In the genomic region with DNA sequence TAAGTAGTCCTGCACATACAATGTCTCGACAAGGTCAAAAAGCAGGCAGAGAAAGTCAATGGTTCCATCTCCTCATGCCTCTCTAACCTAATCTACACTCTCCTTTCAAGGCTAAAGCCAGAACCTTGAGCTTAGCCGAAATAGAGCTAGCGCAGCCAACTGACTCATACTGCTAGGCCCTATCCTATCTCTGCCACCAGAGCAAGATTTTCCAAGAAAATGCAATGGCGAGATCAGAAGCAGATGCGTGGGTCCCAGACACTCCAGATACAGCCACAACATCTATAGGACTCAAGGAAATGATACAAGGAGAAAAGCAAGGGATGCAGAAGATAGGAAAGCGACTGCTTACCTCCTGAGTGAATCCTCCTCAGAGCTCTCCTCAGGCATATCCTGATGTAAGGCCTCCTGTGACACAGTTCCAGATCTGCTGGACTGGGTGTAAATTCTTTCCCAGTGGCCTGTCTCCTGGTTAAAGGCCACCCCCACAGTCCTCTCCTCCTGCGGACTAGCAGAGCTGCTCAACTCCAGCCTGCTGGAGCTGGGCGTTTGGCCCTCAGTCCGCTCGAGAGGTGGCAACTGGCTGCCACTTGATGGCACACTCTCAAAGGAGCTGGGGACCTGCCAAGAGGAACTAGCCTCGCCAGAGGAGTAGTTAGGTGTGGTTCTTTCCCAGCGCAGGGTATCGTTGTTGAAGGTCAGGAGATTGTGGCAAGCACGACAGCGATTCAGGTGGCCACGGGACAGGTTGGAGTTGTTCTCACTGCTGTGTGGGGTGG, we compare ENCODE assay signal across 11 cellular contexts. TPM values are rescaled to one million over a fixed set of nuclear protein-coding genes. Genes with fewer than 3 reads are reported as not detected.
DNase-seq lines count a peak whose midpoint lies in the region; ATAC-seq and TF ChIP-seq lines count a peak whose summit lies in the region.
"Had no signal": no experiment of that assay in that cellular context is flagged by ENCODE, and none has a peak within 500 bp of the region (broad histone marks: within the 10 kb centered on the region; RNA-seq: fewer than 3 reads in every experiment).

No MANE protein-coding gene starts in this region.

- no peak for DNase-seq in CD4-positive, CD25-positive, alpha-beta regulatory T cell
- DNase-seq in NCI-H2196 treated with DMSO at 0.1 percent for 48 hours (lab: John Stamatoyannopoulos, UW; ENCODE audit: unreplicated experiment) = peak; percentile 70
- peak; percentile 91 for DNase-seq in colonic mucosa
- DNase-seq in mucosa of descending colon = peak; percentile 83 to 93 (median 85)
- no peak for DNase-seq in activated gamma-delta T cell (lab: John Stamatoyannopoulos, UW)
- DNase-seq in NCI-H1105 treated with DMSO at 0.1 percent for 48 hours (lab: John Stamatoyannopoulos, UW) = no peak
- DNase-seq: activated CD8-positive, alpha-beta memory T cell treated with anti-CD3 and anti-CD28 coated beads, Interleukin-2, amount 10 ng/mL, durations not matched to agents 7 days and 5 days; effector CD4-positive, alpha-beta T cell; NCI-H1436 had no signal

- ATAC-seq in CD4-positive, CD25-positive, alpha-beta regulatory T cell (ENCODE audit: low read depth in 2 of 2) = no peak
- ATAC-seq in mucosa of descending colon = peak; percentile 99
- ATAC-seq in GM21576 (IDR thresholded peaks at IDR 0.05; ENCODE audit: unreplicated experiment) = no peak
- ATAC-seq in GM19463 (IDR thresholded peaks at IDR 0.05; ENCODE audit: unreplicated experiment) = no peak
- ATAC-seq: activated CD8-positive, alpha-beta memory T cell treated with anti-CD3 and anti-CD28 coated beads, Interleukin-2, amount 10 ng/mL, durations not matched to agents 7 days and 5 days had no signal

- no peaks in the 10 kb centered on the region for H3K9me3 Mint-ChIP-seq in CD4-positive, CD25-positive, alpha-beta regulatory T cell

- H3K27me3 ChIP-seq in CD4-positive, CD25-positive, alpha-beta regulatory T cell (ENCODE audit: control insufficient read depth, insufficient read depth, low read length) = no peaks in the 10 kb centered on the region
- H3K27me3 ChIP-seq in colonic mucosa = no peaks in the 10 kb centered on the region

- peaks cover 13 to 26% (median 18%) of the 10 kb centered on the region in 4 donors for H3K4me1 Mint-ChIP-seq in CD4-positive, CD25-positive, alpha-beta regulatory T cell

- no peak overlapping the region for H3K27ac ChIP-seq in CD4-positive, CD25-positive, alpha-beta regulatory T cell (ENCODE audit: insufficient read depth, low read length, poor library complexity, severe bottlenecking)
- peak overlapping the region; percentile 36 for H3K27ac ChIP-seq in colonic mucosa

- peak overlapping the region in 2 of 3 donors; percentile 6 to 16 for H3K27ac Mint-ChIP-seq in CD4-positive, CD25-positive, alpha-beta regulatory T cell
- H3K27ac Mint-ChIP-seq: activated CD8-positive, alpha-beta memory T cell treated with anti-CD3 and anti-CD28 coated beads, Interleukin-2, amount 10 ng/mL, durations not matched to agents 7 days and 5 days had no signal

- peak; percentile 40 for TF ChIP-seq CTCF in colonic mucosa (IDR thresholded peaks at IDR 0.05)
- peak; percentile 9 for TF ChIP-seq CTCF in mucosa of descending colon (IDR thresholded peaks at IDR 0.05)

- H3K36me3 ChIP-seq in CD4-positive, CD25-positive, alpha-beta regulatory T cell (ENCODE audit: control insufficient read depth, insufficient read depth, low read length) = peaks cover 72% of the 10 kb centered on the region
- peaks cover 8% of the 10 kb centered on the region for H3K36me3 ChIP-seq in colonic mucosa
- H3K36me3 ChIP-seq in mucosa of descending colon (ENCODE audit: low read depth) = no peaks in the 10 kb centered on the region

- H3K36me3 Mint-ChIP-seq in CD4-positive, CD25-positive, alpha-beta regulatory T cell = peaks cover 40% of the 10 kb centered on the region

- H3K9me3 ChIP-seq in CD4-positive, CD25-positive, alpha-beta regulatory T cell (ENCODE audit: control insufficient read depth in 2 of 2, low read length in 2 of 2) = no peaks in the 10 kb centered on the region
- no peaks in the 10 kb centered on the region for H3K9me3 ChIP-seq in colonic mucosa
- no peaks in the 10 kb centered on the region for H3K9me3 ChIP-seq in mucosa of descending colon

- peak overlapping the region in 1 of 2 donors; percentile 66 for H3K9ac ChIP-seq in colonic mucosa (ENCODE audit: low read depth in 2 of 2, low read length in 2 of 2)

- no peak overlapping the region for H3K4me3 Mint-ChIP-seq in CD4-positive, CD25-positive, alpha-beta regulatory T cell
- H3K4me3 Mint-ChIP-seq: activated CD8-positive, alpha-beta memory T cell treated with anti-CD3 and anti-CD28 coated beads, Interleukin-2, amount 10 ng/mL, durations not matched to agents 7 days and 5 days had no signal

- no peaks in the 10 kb centered on the region for H3K27me3 Mint-ChIP-seq in CD4-positive, CD25-positive, alpha-beta regulatory T cell
- H3K27me3 Mint-ChIP-seq: activated CD8-positive, alpha-beta memory T cell treated with anti-CD3 and anti-CD28 coated beads, Interleukin-2, amount 10 ng/mL, durations not matched to agents 7 days and 5 days had no signal

- no peak overlapping the region for H3K4me3 ChIP-seq in CD4-positive, CD25-positive, alpha-beta regulatory T cell (ENCODE audit: low read depth, low read length)
- H3K4me3 ChIP-seq in colonic mucosa (no peak overlapping the region), mucosa of descending colon (no peak overlapping the region)

- intact Hi-C loops in colonic mucosa (cut with DNase I) = loop anchor here (5.0 kb wide), 1 partner anchor 76 kb away; a partner anchor contains a TSS
- intact Hi-C loops in mucosa of descending colon (cut with DNase I, micrococcal nuclease) = loop anchor here in 1 of 2 donors (5.0 kb wide), 1 partner anchor 76 kb away; a partner anchor contains a TSS

- H3K4me1 ChIP-seq in CD4-positive, CD25-positive, alpha-beta regulatory T cell (ENCODE audit: control insufficient read depth, insufficient read depth, low read length, poor library complexity, severe bottlenecking) = no peaks in the 10 kb centered on the region
- H3K4me1 ChIP-seq in colonic mucosa = peaks cover 3% of the 10 kb centered on the region
- H3K4me1 ChIP-seq in mucosa of descending colon (ENCODE audit: low read depth) = peaks cover 6% of the 10 kb centered on the region

RNA-seq across cellular contexts. Expression of a gene that starts 52.0 kb away (rescaled TPM):
- total RNA-seq in CD4-positive, CD25-positive, alpha-beta regulatory T cell = 61.0 TPM
- 10 to 100 TPM in 3 of 4 donors, 1 to 10 TPM in 1; 8.2 to 18.3 (median 12.0) TPM for polyA plus RNA-seq in CD4-positive, CD25-positive, alpha-beta regulatory T cell
- total RNA-seq in colonic mucosa = 10 to 100 TPM; 32.7 to 33.8 TPM
- total RNA-seq in mucosa of descending colon = 10 to 100 TPM; 42.0 to 46.7 (median 45.2) TPM

Comparison
In these comparisons a context has a peak if more than half of its experiments do, and no peak if none do; other contexts are left out.
1. DNase-seq: peak in NCI-H2196 treated with DMSO at 0.1 percent for 48 hours (single experiment), colonic mucosa (single experiment) and mucosa of descending colon (3 of 3); none in CD4-positive, CD25-positive, alpha-beta regulatory T cell (0 of 3), activated gamma-delta T cell (single experiment) and NCI-H1105 treated with DMSO at 0.1 percent for 48 hours (single experiment).